Comparison of ENCODE assay signal across 20 cellular contexts in genomic region chr16:71915350-71915749, GRCh38. TPM values are rescaled to one million over a fixed set of nuclear protein-coding genes. Genes with fewer than 3 reads are reported as not detected.
DNase-seq lines count a peak whose midpoint lies in the region; ATAC-seq and TF ChIP-seq lines count a peak whose summit lies in the region.
"Had no signal": no experiment of that assay in that cellular context is flagged by ENCODE, and none has a peak within 500 bp of the region (broad histone marks: within the 10 kb centered on the region; RNA-seq: fewer than 3 reads in every experiment).

No MANE protein-coding gene starts in this region.

- peaks cover 70% of the 10 kb centered on the region for H3K36me3 Mint-ChIP-seq in CD4-positive, alpha-beta T cell (ENCODE audit: low read depth)
- peaks cover 60% of the 10 kb centered on the region for H3K36me3 Mint-ChIP-seq in HFFc6 (ENCODE audit: low read depth)
- H3K36me3 Mint-ChIP-seq in effector memory CD8-positive, alpha-beta T cell (ENCODE audit: insufficient read depth) = peaks cover 62% of the 10 kb centered on the region
- peaks cover 52% of the 10 kb centered on the region for H3K36me3 Mint-ChIP-seq in osteocyte (ENCODE audit: unreplicated experiment)

- peaks cover 66% of the 10 kb centered on the region for H3K4me1 Mint-ChIP-seq in CD4-positive, alpha-beta T cell (ENCODE audit: low read depth)
- H3K4me1 Mint-ChIP-seq in HFFc6 (ENCODE audit: low read depth) (peaks cover 52% of the 10 kb centered on the region), osteocyte (ENCODE audit: unreplicated experiment) (peaks cover 28% of the 10 kb centered on the region)
- peaks cover 45 to 67% of the 10 kb centered on the region in 2 donors for H3K4me1 Mint-ChIP-seq in effector memory CD8-positive, alpha-beta T cell (ENCODE audit: low read depth in 2 of 2)

- H3K27me3 Mint-ChIP-seq in CD4-positive, alpha-beta T cell = no peaks in the 10 kb centered on the region
- H3K27me3 Mint-ChIP-seq in HFFc6 (ENCODE audit: insufficient read depth) (no peaks in the 10 kb centered on the region; the same call in 1 of the 2 replicates), osteocyte (ENCODE audit: unreplicated experiment) (no peaks in the 10 kb centered on the region)
- H3K27me3 Mint-ChIP-seq in effector memory CD8-positive, alpha-beta T cell = no peaks in the 10 kb centered on the region

- H3K9me3 ChIP-seq in CD4-positive, alpha-beta T cell (ENCODE audit: control insufficient read depth, low read length) = no peaks in the 10 kb centered on the region
- H3K9me3 ChIP-seq in OCI-LY7 (ENCODE audit: low read length) = peaks cover 23% of the 10 kb centered on the region; the same call in 1 of the 2 replicates
- H3K9me3 ChIP-seq: pancreas, stomach had no signal

- no peaks in the 10 kb centered on the region for H3K4me1 ChIP-seq in OCI-LY7 (ENCODE audit: insufficient read depth, low read length, poor library complexity, severe bottlenecking)

- no peak for DNase-seq in CD4-positive, alpha-beta T cell
- DNase-seq in HFFc6 (no peak), osteocyte (ENCODE audit: extremely low spot score, unreplicated experiment) (no peak), NCI-H1105 (lab: John Stamatoyannopoulos, UW) (no peak), hypothalamus (lab: John Stamatoyannopoulos, UW) (no peak), OCI-LY7 (ENCODE audit: low spot score) (no peak)
- no peak for DNase-seq in effector memory CD8-positive, alpha-beta T cell
- no peak for DNase-seq in activated CD8-positive, alpha-beta memory T cell treated with anti-CD3 and anti-CD28 coated beads for 24 hours
- DNase-seq: activated naive CD4-positive, alpha-beta T cell treated with Interleukin-2 at 50 U/mL for 16 hours; GOT3; heart right ventricle; IMR-90; MM.1S; NCI-H146; NCI-H2171 treated with DMSO at 0.1 percent for 48 hours; NCI-H69; pancreas; stimulated activated CD4-positive, alpha-beta T cell treated with anti-CD3 and anti-CD28 coated beads, Interleukin-2, amount 100 ng/mL, for 24 hours; stomach; trophoblast cell had no signal

- POLR2A ChIA-PET in CD4-positive, alpha-beta T cell (lab: Charles Lee) = no interaction called here
- POLR2A ChIA-PET in OCI-LY7 (lab: Charles Lee) = interaction anchor here (0.6 to 1.8 kb wide), 3 partner anchors 10 to 15 kb away, joined by 3 to 4 read pairs (median 4); no protein-coding TSS in a partner anchor

- no peak overlapping the region for H2AFZ ChIP-seq in OCI-LY7 (ENCODE audit: low read length)

- CTCF ChIA-PET in CD4-positive, alpha-beta T cell (lab: Charles Lee) = interaction anchor here (0.6 kb wide), 1 partner anchor 177 kb away, joined by 3 read pairs; no protein-coding TSS in a partner anchor
- CTCF ChIA-PET in OCI-LY7 (lab: Charles Lee; ENCODE audit: unreplicated experiment) = no interaction called here

- H3K4me2 ChIP-seq in OCI-LY7 (ENCODE audit: low read length) = no peak overlapping the region

- no peak overlapping the region for H3K4me3 ChIP-seq in OCI-LY7 (ENCODE audit: low read depth, low read length, poor library complexity, severe bottlenecking)
- H3K4me3 ChIP-seq: heart right ventricle, pancreas, stomach had no signal

- no peaks in the 10 kb centered on the region for H3K9me2 ChIP-seq in OCI-LY7 (ENCODE audit: insufficient read depth, low read length)

- no TSS peak for BruUV-seq in OCI-LY7 (replicated peaks; lab: Mats Ljungman, UMichigan)

- H3K27me3 ChIP-seq in CD4-positive, alpha-beta T cell (ENCODE audit: control insufficient read depth, insufficient read depth, low read length) = no peaks in the 10 kb centered on the region
- H3K27me3 ChIP-seq: heart right ventricle, pancreas, stomach had no signal

- ATAC-seq in CD4-positive, alpha-beta T cell (ENCODE audit: poor library complexity) = no peak
- no peak for ATAC-seq in effector memory CD8-positive, alpha-beta T cell (replicated peaks)
- ATAC-seq: pancreas had no signal

- H3K79me2 ChIP-seq in OCI-LY7 (ENCODE audit: insufficient read depth, low read depth, low read length) = peaks cover 87% of the 10 kb centered on the region

- no peaks in the 10 kb centered on the region for H3K9me3 Mint-ChIP-seq in CD4-positive, alpha-beta T cell
- peaks cover 8% of the 10 kb centered on the region for H3K9me3 Mint-ChIP-seq in HFFc6
- H3K9me3 Mint-ChIP-seq in effector memory CD8-positive, alpha-beta T cell = no peaks in the 10 kb centered on the region
- no peaks in the 10 kb centered on the region for H3K9me3 Mint-ChIP-seq in osteocyte (ENCODE audit: unreplicated experiment)

- H3K27ac ChIP-seq in CD4-positive, alpha-beta T cell (ENCODE audit: low read depth, low read length) = no peak overlapping the region
- no peak overlapping the region for H3K27ac ChIP-seq in OCI-LY7 (ENCODE audit: low read depth, low read length, poor library complexity, severe bottlenecking)
- H3K27ac ChIP-seq: pancreas, stomach had no signal

- H3K27ac Mint-ChIP-seq in CD4-positive, alpha-beta T cell = peak overlapping the region; percentile 82
- H3K27ac Mint-ChIP-seq in HFFc6 = peak overlapping the region; percentile 52
- H3K27ac Mint-ChIP-seq in effector memory CD8-positive, alpha-beta T cell = peak overlapping the region; percentile 54 to 73
- peak overlapping the region; percentile 5 for H3K27ac Mint-ChIP-seq in osteocyte (ENCODE audit: unreplicated experiment)

- intact Hi-C loops in CD4-positive, alpha-beta T cell (cut with DNase I, micrococcal nuclease) = no loop called here
- intact Hi-C loops in OCI-LY7 (cut with micrococcal nuclease; ENCODE audit: unreplicated experiment) = no loop called here

- TF ChIP-seq CTCF in CD4-positive, alpha-beta T cell (IDR thresholded peaks at IDR 0.05) = no peak
- TF ChIP-seq CTCF in HFFc6 (IDR thresholded peaks at IDR 0.05) = no peak
- TF ChIP-seq CTCF in osteocyte (IDR thresholded peaks at IDR 0.05) = no peak
- no peak for TF ChIP-seq CTCF in OCI-LY7 (conservative IDR thresholded peaks at IDR 0.05; ENCODE audit: low read length)

- peaks cover 99% of the 10 kb centered on the region for H3K36me3 ChIP-seq in OCI-LY7 (ENCODE audit: insufficient read depth, low read length)

- no peak overlapping the region for H3K4me3 Mint-ChIP-seq in CD4-positive, alpha-beta T cell
- H3K4me3 Mint-ChIP-seq in HFFc6 (no peak overlapping the region), osteocyte (ENCODE audit: unreplicated experiment) (no peak overlapping the region)
- H3K4me3 Mint-ChIP-seq in effector memory CD8-positive, alpha-beta T cell = peak overlapping the region; percentile 13 to 42

- H4K20me1 ChIP-seq in OCI-LY7 (ENCODE audit: insufficient read depth, low read length) = no peaks in the 10 kb centered on the region

RNA-seq across cellular contexts. Expression of gene IST1, which starts 20.0 kb away (rescaled TPM):
- 100 to 1,000 TPM; 411 to 412 TPM for total RNA-seq in CD4-positive, alpha-beta T cell
- total RNA-seq in HFFc6 (2021; fragmentation: NEBNext Ultra II Directional; extraction: Animal tissue kit (Norgen Biotek cat#: 25700)) = 100 to 1,000 TPM; 113 to 136 (median 125) TPM
- total RNA-seq in osteocyte (230 and 233 TPM in 2 replicates), OCI-LY7 (2022) (200 and 201 TPM in 2 replicates)
- total RNA-seq in OCI-LY7 (2014; rRNA removed; shearing (Covaris generic)) = 147 and 152 TPM in 2 replicates

RNA-seq across cellular contexts. Expression of gene ZNF821, which starts 31.4 kb away (rescaled TPM):
- total RNA-seq in CD4-positive, alpha-beta T cell = 10 to 100 TPM; 17.3 to 18.3 TPM
- total RNA-seq in HFFc6 (2021; fragmentation: NEBNext Ultra II Directional; extraction: Animal tissue kit (Norgen Biotek cat#: 25700)) = 1 to 10 TPM; 4.1 to 6.2 (median 4.7) TPM
- total RNA-seq in osteocyte = 13.2 and 14.1 TPM in 2 replicates
- 10.5 and 14.6 TPM in 2 replicates for total RNA-seq in OCI-LY7 (2014; rRNA removed; shearing (Covaris generic))
- 17.8 and 20.1 TPM in 2 replicates for total RNA-seq in OCI-LY7 (2022)

Comparison
In these comparisons a context has a peak if more than half of its experiments do, and no peak if none do; other contexts are left out.
1. H3K27ac Mint-ChIP-seq: peak in every context shown above with its lines; median percentile 82 in CD4-positive, alpha-beta T cell; 64 in effector memory CD8-positive, alpha-beta T cell; 52 in HFFc6; 5 in osteocyte.
2. H3K4me3 Mint-ChIP-seq: peak in effector memory CD8-positive, alpha-beta T cell (2 of 2); none in CD4-positive, alpha-beta T cell (single experiment), HFFc6 (single experiment) and osteocyte (single experiment).